Comparison of ENCODE assay signal across 9 cellular contexts in genomic region chr1:154546264-154547043, GRCh38. TPM values are rescaled to one million over a fixed set of nuclear protein-coding genes. Genes with fewer than 3 reads are reported as not detected.
DNase-seq lines count a peak whose midpoint lies in the region; ATAC-seq and TF ChIP-seq lines count a peak whose summit lies in the region.
"Had no signal": no experiment of that assay in that cellular context is flagged by ENCODE, and none has a peak within 500 bp of the region (broad histone marks: within the 10 kb centered on the region; RNA-seq: fewer than 3 reads in every experiment).

No MANE protein-coding gene starts in this region.

- H3K4me3 ChIP-seq in HEK293 (ENCODE audit: low read depth, low read length) (no peak overlapping the region), endodermal cell (ENCODE audit: low read length) (no peak overlapping the region), mucosa of descending colon (no peak overlapping the region)
- H3K4me3 ChIP-seq: skin epidermis had no signal

- H3K9me3 ChIP-seq in HEK293 (ENCODE audit: control insufficient read depth, insufficient read depth, low read depth, low read length) (no peaks in the 10 kb centered on the region), endodermal cell (ENCODE audit: control insufficient read depth, low read length) (no peaks in the 10 kb centered on the region), mucosa of descending colon (no peaks in the 10 kb centered on the region)

- H3K36me3 Mint-ChIP-seq in CD14-positive monocyte = peaks cover 30 to 31% of the 10 kb centered on the region in 2 donors
- peaks cover 28% of the 10 kb centered on the region for H3K36me3 Mint-ChIP-seq in endodermal cell (ENCODE audit: low read depth)

- H3K27ac ChIP-seq in HEK293 (ENCODE audit: extremely low read depth, low read depth, low read length) = no peak overlapping the region
- no peak overlapping the region for H3K27ac ChIP-seq in endodermal cell (ENCODE audit: low read depth, low read length)
- H3K27ac ChIP-seq in substantia nigra (ENCODE audit: low read depth, low read length, poor library complexity, severe bottlenecking) = no peak overlapping the region

- H3K27me3 Mint-ChIP-seq in CD14-positive monocyte (ENCODE audit: low read depth in 3 of 3) = peaks cover 0 to 6% (median 6%) of the 10 kb centered on the region in 3 donors
- H3K27me3 Mint-ChIP-seq in endodermal cell (ENCODE audit: insufficient read depth) = peaks cover 6% of the 10 kb centered on the region

- POLR2A ChIA-PET in HEK293 (lab: Yijun Ruan, JAX) = interaction anchor here (0.6 to 1.5 kb wide), 4 partner anchors 10 to 239 kb away, joined by 4 to 8 read pairs (median 6); no protein-coding TSS in a partner anchor

- TF ChIP-seq CTCF in CD14-positive monocyte (IDR thresholded peaks at IDR 0.05) = peak; percentile 86
- peak; percentile 64 for TF ChIP-seq CTCF in HEK293 (tag by site-specific recombination; IDR thresholded peaks at IDR 0.05)
- TF ChIP-seq CTCF in endodermal cell (conservative IDR thresholded peaks at IDR 0.05) = peak; percentile 91
- TF ChIP-seq CTCF in mucosa of descending colon (IDR thresholded peaks at IDR 0.05) = no peak

- no peak overlapping the region for H3K4me3 Mint-ChIP-seq in CD14-positive monocyte
- H3K4me3 Mint-ChIP-seq in endodermal cell = no peak overlapping the region

- H3K4me1 ChIP-seq in HEK293 (ENCODE audit: control insufficient read depth, insufficient read depth, low read length) (no peaks in the 10 kb centered on the region), endodermal cell (ENCODE audit: control insufficient read depth, insufficient read depth, low read length) (no peaks in the 10 kb centered on the region), mucosa of descending colon (ENCODE audit: low read depth) (peaks cover 10% of the 10 kb centered on the region)

- no peak overlapping the region for H3K27ac Mint-ChIP-seq in CD14-positive monocyte
- H3K27ac Mint-ChIP-seq in endodermal cell = no peak overlapping the region

- no peak overlapping the region for H3K9ac ChIP-seq in endodermal cell (ENCODE audit: extremely low read depth, low read length, poor library complexity, severe bottlenecking)

- H3K4me1 Mint-ChIP-seq in CD14-positive monocyte (peaks cover 19% of the 10 kb centered on the region), endodermal cell (peaks cover 10% of the 10 kb centered on the region)

- H3K36me3 ChIP-seq in HEK293 (ENCODE audit: control insufficient read depth in 2 of 2, insufficient read depth in 1 of 2, low read length in 2 of 2) (peaks cover 13 to 35% of the 10 kb centered on the region in 2 experiments), endodermal cell (ENCODE audit: control insufficient read depth, insufficient read depth, low read length) (peaks cover 25% of the 10 kb centered on the region), mucosa of descending colon (ENCODE audit: low read depth) (peaks cover 7% of the 10 kb centered on the region)

- no peaks in the 10 kb centered on the region for H3K27me3 ChIP-seq in endodermal cell (ENCODE audit: control insufficient read depth, insufficient read depth, low read length, poor library complexity, severe bottlenecking)

- CTCF ChIA-PET in HEK293 (lab: Yijun Ruan, JAX) = interaction anchor here (0.5 to 6.6 kb wide), 48 partner anchors 9 to 602 kb away, joined by 3 to 205 read pairs (median 4); partner anchors contain the start of gene ATP8B2

- DNase-seq in CD14-positive monocyte (ENCODE audit: low spot score) = peak; percentile 63
- DNase-seq in NCI-H82 treated with DMSO at 0.1 percent for 48 hours (lab: John Stamatoyannopoulos, UW; ENCODE audit: unreplicated experiment) = peak; percentile 27
- DNase-seq in activated CD4-positive, alpha-beta T cell treated with anti-CD3 and anti-CD28 coated beads, Interleukin-2, amount 50 U/mL, for 24 hours (ENCODE audit: low read depth in 1 of 2, low spot score in 1 of 2) = peak; percentile 12 to 31
- peak; percentile 94 for DNase-seq in endodermal cell
- peak in 2 of 3 donors; percentile 46 to 58 for DNase-seq in mucosa of descending colon
- peak in 37 of 49 donors; percentile 2 to 56 (median 28) for DNase-seq in substantia nigra (lab: John Stamatoyannopoulos, UW)

- H3K9me3 Mint-ChIP-seq in CD14-positive monocyte (no peaks in the 10 kb centered on the region), endodermal cell (no peaks in the 10 kb centered on the region)

- 75 to 81% methylated on average over 2 to 7 of the region's 13 CpGs for WGBS in endodermal cell (ENCODE audit: insufficient coverage in 1 of 2, insufficient read length in 1 of 2), 2 experiments

- intact Hi-C loops in CD14-positive monocyte (cut with micrococcal nuclease) = loop anchor here (1.0 to 2.0 kb wide), 2 partner anchors 66 kb away; no protein-coding TSS in a partner anchor
- intact Hi-C loops in mucosa of descending colon (cut with DNase I, micrococcal nuclease) = loop anchor here (10.0 kb wide), 1 partner anchor 62 kb away; no protein-coding TSS in a partner anchor

- ATAC-seq in mucosa of descending colon (peak; percentile 67), HG02610 (IDR thresholded peaks at IDR 0.05; ENCODE audit: unreplicated experiment) (no peak)

TF ChIP-seq in HEK293, 187 proteins besides CTCF, POLR2A, EP300 and RAD21:
- peak; percentile 74 for TF ChIP-seq ZNF654 (tag by site-specific recombination; IDR thresholded peaks at IDR 0.05; ENCODE audit: low read depth)
- no peak for TF ChIP-seq GFI1B (tag by site-specific recombination; IDR thresholded peaks at IDR 0.05)
- TF ChIP-seq ZNF660 (tag by site-specific recombination; IDR thresholded peaks at IDR 0.05) = no peak
- TF ChIP-seq REST (tag by site-specific recombination; IDR thresholded peaks at IDR 0.05) = no peak
- TF ChIP-seq ZIC2 (tag by site-specific recombination; IDR thresholded peaks at IDR 0.05) = no peak
- no peak for TF ChIP-seq RBAK (tag by site-specific recombination; IDR thresholded peaks at IDR 0.05)
- TF ChIP-seq ZNF274 (IDR thresholded peaks at IDR 0.05; ENCODE audit: low read length) = no peak
- no peak for TF ChIP-seq ZNF274 (tag by site-specific recombination; IDR thresholded peaks at IDR 0.05; ENCODE audit: borderline replicate concordance)
- no peak for TF ChIP-seq ZNF146 (tag by site-specific recombination; IDR thresholded peaks at IDR 0.05)
- peak; percentile 41; the same call in 1 of the 2 replicates for TF ChIP-seq GLIS1 (tag by site-specific recombination; IDR thresholded peaks at IDR 0.05)

RNA-seq across cellular contexts. Expression of gene UBE2Q1, which starts 12.0 kb away (rescaled TPM):
- 1 to 10 TPM; 6.4 to 8.4 TPM for polyA plus RNA-seq in CD14-positive monocyte
- total RNA-seq in endodermal cell (10 to 100 TPM; 83.0 to 94.7 TPM), mucosa of descending colon (10 to 100 TPM; 52.8 to 81.7 (median 81.0) TPM)
- 80.8 TPM for polyA plus RNA-seq in endodermal cell (2013, experiment 1 of 2)
- 55.1 TPM for polyA plus RNA-seq in endodermal cell (2013, experiment 2 of 2)

RNA-seq across cellular contexts. Expression of gene CHRNB2, which starts 21.1 kb away (rescaled TPM):
- not detected for polyA plus RNA-seq in CD14-positive monocyte
- total RNA-seq in endodermal cell = under 1 TPM; 0.18 to 0.55 TPM
- 3.6 TPM for polyA plus RNA-seq in endodermal cell (2013, experiment 1 of 2)
- polyA plus RNA-seq in endodermal cell (2013, experiment 2 of 2) = 3.1 TPM
- under 1 TPM; 0.17 to 0.92 (median 0.24) TPM for total RNA-seq in mucosa of descending colon

RNA-seq across cellular contexts. Expression of gene SHE, which starts 44.2 kb away (rescaled TPM):
- polyA plus RNA-seq in CD14-positive monocyte = not detected
- total RNA-seq in endodermal cell = under 1 TPM; 0.24 to 0.35 TPM
- polyA plus RNA-seq in endodermal cell (2013, experiment 1 of 2) = 0.14 TPM
- 0.17 TPM for polyA plus RNA-seq in endodermal cell (2013, experiment 2 of 2)
- total RNA-seq in mucosa of descending colon = 1 to 10 TPM; 3.6 to 7.7 (median 6.0) TPM

RNA-seq across cellular contexts. Expression of gene TDRD10, which starts 44.4 kb away (rescaled TPM):
- polyA plus RNA-seq in CD14-positive monocyte = not detected
- total RNA-seq in endodermal cell (not detected), mucosa of descending colon (1 to 10 TPM in 1 of 3 donors, under 1 TPM in 2; 0.65 to 2.0 (median 0.72) TPM)
- polyA plus RNA-seq in endodermal cell (2013, experiment 1 of 2) = not detected
- not detected for polyA plus RNA-seq in endodermal cell (2013, experiment 2 of 2)

Comparison
In these comparisons a context has a peak if more than half of its experiments do, and no peak if none do; other contexts are left out.
1. DNase-seq: peak in every context shown above with its lines; median percentile 94 in endodermal cell; 63 in CD14-positive monocyte; 52 in mucosa of descending colon; 28 in substantia nigra; 27 in NCI-H82 treated with DMSO at 0.1 percent for 48 hours; 22 in activated CD4-positive, alpha-beta T cell treated with anti-CD3 and anti-CD28 coated beads, Interleukin-2, amount 50 U/mL, for 24 hours.